In the genomic region with DNA sequence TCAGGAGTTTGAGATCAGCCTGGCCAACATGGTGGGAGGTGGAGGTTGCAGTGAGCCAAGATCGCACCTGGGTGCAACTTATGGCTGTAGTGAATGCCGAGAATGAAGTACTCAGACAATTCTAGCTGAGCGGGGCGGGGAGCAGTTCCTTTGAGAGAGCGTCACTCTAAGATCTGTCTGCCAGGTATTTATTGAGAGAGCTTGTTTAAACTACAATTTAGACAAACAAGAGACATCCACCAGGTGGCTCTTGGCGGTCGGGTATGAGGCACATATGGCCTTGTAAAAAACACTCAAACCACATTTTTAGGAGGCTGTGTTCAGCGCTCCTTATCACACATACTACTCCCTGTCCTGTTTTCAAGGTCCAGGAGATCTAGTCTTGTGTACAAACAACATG, we compare ENCODE assay signal across 22 cellular contexts. TPM values are rescaled to one million over a fixed set of nuclear protein-coding genes. Genes with fewer than 3 reads are reported as not detected.
DNase-seq lines count a peak whose midpoint lies in the region; ATAC-seq and TF ChIP-seq lines count a peak whose summit lies in the region.
"Had no signal": no experiment of that assay in that cellular context is flagged by ENCODE, and none has a peak within 500 bp of the region (broad histone marks: within the 10 kb centered on the region; RNA-seq: fewer than 3 reads in every experiment).

No MANE protein-coding gene starts in this region.

- in situ Hi-C loops in G401 (cut with HindIII; ENCODE audit: low sequenced_read_pairs): no loop called here

- peak overlapping the region; percentile 41; the same call in 1 of the 2 replicates for H3K27ac ChIP-seq in C4-2B
- H3K27ac ChIP-seq in foreskin keratinocyte: no peak overlapping the region
- H3K27ac ChIP-seq: brain microvascular endothelial cell, neural progenitor cell, psoas muscle, thyroid gland had no signal

- DNase-seq in Jurkat, Clone E6-1 (ENCODE audit: low read depth, low spot score): peak; percentile 6
- DNase-seq in NCI-H748 (lab: John Stamatoyannopoulos, UW; ENCODE audit: unreplicated experiment) (peak; percentile 81), foreskin keratinocyte (no peak), mucosa of gallbladder (ENCODE audit: low spot score) (no peak), SIG-M5 (lab: John Stamatoyannopoulos, UW) (no peak), G401 (ENCODE audit: low spot score) (no peak)
- DNase-seq: activated CD4-positive, alpha-beta T cell treated with anti-CD3 and anti-CD28 coated beads, Interleukin-2, amount 10 ng/mL, durations not matched to agents 24 days and 14 days; brain microvascular endothelial cell; CD4-positive, alpha-beta memory T cell; head of caudate nucleus; Kasumi-1; midbrain; NCI-H1694; psoas muscle; Right ventricle myocardium superior; stimulated activated CD4-positive, alpha-beta T cell treated with anti-CD3 and anti-CD28 coated beads, Interleukin-2, amount 100 ng/mL, for 24 hours; stimulated activated naive CD4-positive, alpha-beta T cell treated with Interleukin-2 at 50 U/mL for 16 hours; T-cell had no signal

- TF ChIP-seq CTCF in C4-2B (conservative IDR thresholded peaks at IDR 0.05) (peak; percentile 58), foreskin keratinocyte (conservative IDR thresholded peaks at IDR 0.05) (peak; percentile 27)

- H3K27me3 ChIP-seq in foreskin keratinocyte: no peaks in the 10 kb centered on the region
- H3K27me3 ChIP-seq: brain microvascular endothelial cell, neural progenitor cell, thyroid gland had no signal

- H3K4me3 ChIP-seq in Jurkat, Clone E6-1 (ENCODE audit: low read length): no peak overlapping the region
- H3K4me3 ChIP-seq: neural progenitor cell, psoas muscle, thyroid gland had no signal

- H3K4me1 ChIP-seq in foreskin keratinocyte: no peaks in the 10 kb centered on the region
- H3K4me1 ChIP-seq: neural progenitor cell, psoas muscle, thyroid gland had no signal

- ATAC-seq in foreskin keratinocyte (no peak), GM18868 (IDR thresholded peaks at IDR 0.05; ENCODE audit: unreplicated experiment) (no peak)
- ATAC-seq: psoas muscle, T-cell had no signal

RNA-seq across cellular contexts. Expression of a gene that starts 40.6 kb away (rescaled TPM):
- not detected for polyA plus RNA-seq in Jurkat, Clone E6-1 (2012; ENCODE audit: insufficient read depth, insufficient read length)
- 210 and 216 TPM in 2 replicates for total RNA-seq in foreskin keratinocyte
- 73.4 and 89.6 TPM in 2 replicates for polyA plus RNA-seq in foreskin keratinocyte
- total RNA-seq in mucosa of gallbladder: 425 TPM
- 1.9 and 2.4 TPM in 2 replicates for total RNA-seq in G401 (2014; rRNA removed; shearing (Covaris generic))
- total RNA-seq: Right ventricle myocardium superior had no signal

RNA-seq across cellular contexts. Expression of a gene that starts 51.4 kb away (rescaled TPM):
- not detected for polyA plus RNA-seq in Jurkat, Clone E6-1 (2012; ENCODE audit: insufficient read depth, insufficient read length)
- total RNA-seq in foreskin keratinocyte (449 and 561 TPM in 2 replicates), mucosa of gallbladder (0.81 TPM)
- polyA plus RNA-seq in foreskin keratinocyte: 357 and 445 TPM in 2 replicates
- 0.10 TPM in 1 of 2 replicates, not detected in the other for total RNA-seq in G401 (2014; rRNA removed; shearing (Covaris generic))
- total RNA-seq: psoas muscle, Right ventricle myocardium superior had no signal
- polyA plus RNA-seq: CD4-positive, alpha-beta memory T cell had no signal

Comparison
In these comparisons a context has a peak if more than half of its experiments do, and no peak if none do; other contexts are left out.
1. DNase-seq: peak in Jurkat, Clone E6-1 (single experiment) and NCI-H748 (single experiment); none in foreskin keratinocyte (0 of 2), mucosa of gallbladder (single experiment), SIG-M5 (single experiment) and G401 (single experiment).
2. RNA of a gene that starts 40.6 kb away (total RNA-seq): 425 TPM in mucosa of gallbladder (single experiment) and 210 to 216 TPM in foreskin keratinocyte; 1.9 to 2.4 TPM in G401; every median in the first group is over 10 times any median in the second.
3. RNA of a gene that starts 51.4 kb away (total RNA-seq): 449 to 561 TPM in foreskin keratinocyte; 0.81 TPM in mucosa of gallbladder (single experiment) and 0.10 TPM in G401; every median in the first group is over 100 times any median in the second.